Comparison of ENCODE assay signal across 9 cellular contexts in genomic region chr2:219388127-219388844, GRCh38. TPM values are rescaled to one million over a fixed set of nuclear protein-coding genes. Genes with fewer than 3 reads are reported as not detected.
DNase-seq lines count a peak whose midpoint lies in the region; ATAC-seq and TF ChIP-seq lines count a peak whose summit lies in the region.
"Had no signal": no experiment of that assay in that cellular context is flagged by ENCODE, and none has a peak within 500 bp of the region (broad histone marks: within the 10 kb centered on the region; RNA-seq: fewer than 3 reads in every experiment).

No MANE protein-coding gene starts in this region.

- peak overlapping the region; percentile 38 for H3K4me3 ChIP-seq in kidney epithelial cell (ENCODE audit: low read depth, low read length)

- ATAC-seq in GM19043 (IDR thresholded peaks at IDR 0.05; ENCODE audit: low read depth, unreplicated experiment) (peak; percentile 84), HG03354 (IDR thresholded peaks at IDR 0.05; ENCODE audit: poor library complexity, severe bottlenecking, unreplicated experiment) (peak; percentile 79)
- peak; percentile 75 for ATAC-seq in activated CD4-positive, CD25-positive, alpha-beta regulatory T cell treated with anti-CD3 and anti-CD28 coated beads, Interleukin-2, amount 50 U/mL, for 24 hours

- peaks cover 1% of the 10 kb centered on the region for H3K36me3 ChIP-seq in kidney epithelial cell (ENCODE audit: control insufficient read depth, insufficient read depth, low read length)

- TF ChIP-seq CTCF in kidney epithelial cell (IDR thresholded peaks at IDR 0.05; ENCODE audit: insufficient read depth, low read length, poor library complexity, severe bottlenecking), result peak; percentile 23

- DNase-seq in AG20443 (ENCODE audit: low spot score), result peak; percentile 99
- peak; percentile 91 to 97 for DNase-seq in NCI-H446 (lab: John Stamatoyannopoulos, UW)
- peak; percentile 95 for DNase-seq in cerebellar cortex (ENCODE audit: low spot score)
- DNase-seq in kidney epithelial cell (ENCODE audit: low read depth), result peak; percentile 65
- DNase-seq in stimulated activated CD4-positive, alpha-beta T cell treated with anti-CD3 and anti-CD28 coated beads, Interleukin-15, amount 100 ng/mL, for 1 hour (ENCODE audit: low read depth in 1 of 2, low spot score in 1 of 2), result peak; percentile 99 to 100

- no peaks in the 10 kb centered on the region for H3K27me3 ChIP-seq in kidney epithelial cell (ENCODE audit: control insufficient read depth, insufficient read depth, low read length)

RNA-seq across cellular contexts. Expression of gene DNPEP, which starts 0.6 kb away (rescaled TPM):
- 50.2 and 62.7 TPM in 2 replicates for total RNA-seq in kidney epithelial cell

RNA-seq across cellular contexts. Expression of gene DES, which starts 29.9 kb away (rescaled TPM):
- 0.55 and 0.79 TPM in 2 replicates for total RNA-seq in kidney epithelial cell
- total RNA-seq: T-helper 2 cell treated with Interferon-gamma antibody and Interleukin-4, amounts not matched to agents 100 ng/mL and 5 ng/mL, for 36 hours had no signal

RNA-seq across cellular contexts. Expression of gene SPEG, which starts 46.4 kb away (rescaled TPM):
- total RNA-seq in kidney epithelial cell, result 6.5 and 9.9 TPM in 2 replicates

RNA-seq across cellular contexts. Expression of gene RESP18, which starts 55.7 kb away (rescaled TPM):
- total RNA-seq in kidney epithelial cell, result not detected in 2 replicates
- total RNA-seq: T-helper 2 cell treated with Interferon-gamma antibody and Interleukin-4, amounts not matched to agents 100 ng/mL and 5 ng/mL, for 36 hours had no signal

Comparison
In these comparisons a context has a peak if more than half of its experiments do, and no peak if none do; other contexts are left out.
1. Peak in every context shown above with its lines: DNase-seq, ATAC-seq and H3K4me3 ChIP-seq.